23 cellular contexts compared by ENCODE assay signal in genomic region chr6:130886965-130887364, GRCh38. TPM values are rescaled to one million over a fixed set of nuclear protein-coding genes. Genes with fewer than 3 reads are reported as not detected.
DNase-seq lines count a peak whose midpoint lies in the region; ATAC-seq, FAIRE-seq and TF ChIP-seq lines count a peak whose summit lies in the region.
"Had no signal": no experiment of that assay in that cellular context is flagged by ENCODE, and none has a peak within 500 bp of the region (broad histone marks: within the 10 kb centered on the region; RNA-seq: fewer than 3 reads in every experiment).

No MANE protein-coding gene starts in this region.

- H2AK5ac ChIP-seq in IMR-90 (ENCODE audit: low read depth, low read length): no peak overlapping the region
- H2AK5ac ChIP-seq in H1 (ENCODE audit: low read depth, low read length): no peak overlapping the region

- no peak overlapping the region for H2BK5ac ChIP-seq in IMR-90 (ENCODE audit: low read depth, low read length, poor library complexity, severe bottlenecking)
- H2BK5ac ChIP-seq in H1 (ENCODE audit: low read depth, low read length): no peak overlapping the region

- no peak for TF ChIP-seq RAD21 in IMR-90 (IDR thresholded peaks at IDR 0.05; ENCODE audit: low read length)
- TF ChIP-seq RAD21 in K562 (CRISPR knock-in tag; conservative IDR thresholded peaks at IDR 0.05 in 1 of 2, IDR thresholded peaks at IDR 0.05 in 1 of 2): no peak
- TF ChIP-seq RAD21 in H1 (IDR thresholded peaks at IDR 0.05 in 1 of 2, conservative IDR thresholded peaks at IDR 0.05 in 1 of 2; ENCODE audit: low read depth in 2 of 2, low read length in 2 of 2): no peak

- peaks cover 6% of the 10 kb centered on the region for H3K4me1 ChIP-seq in IMR-90 (ENCODE audit: control insufficient read depth, insufficient read depth, low read length)
- no peaks in the 10 kb centered on the region for H3K4me1 ChIP-seq in K562 (replicated peaks in 1 of 2; ENCODE audit: control insufficient read depth in 2 of 2, insufficient read depth in 2 of 2, low read length in 2 of 2)
- no peaks in the 10 kb centered on the region for H3K4me1 ChIP-seq in H1 (replicated peaks in 1 of 4; ENCODE audit: control insufficient read depth in 3 of 4, insufficient read depth in 4 of 4, low read length in 3 of 4)
- no peaks in the 10 kb centered on the region for H3K4me1 ChIP-seq in right atrium auricular region
- H3K4me1 ChIP-seq: BE2C had no signal

- H3K23ac ChIP-seq in IMR-90 (ENCODE audit: low read depth, low read length): no peak overlapping the region
- H3K23ac ChIP-seq in H1 (ENCODE audit: insufficient read length): no peak overlapping the region

- no peak overlapping the region for H2BK20ac ChIP-seq in IMR-90 (ENCODE audit: low read depth, low read length)
- no peak overlapping the region for H2BK20ac ChIP-seq in H1 (ENCODE audit: low read length)

- H2BK15ac ChIP-seq in IMR-90 (ENCODE audit: low read depth, low read length) (no peak overlapping the region), H1 (ENCODE audit: low read length) (no peak overlapping the region)

- H3K9ac ChIP-seq in IMR-90 (ENCODE audit: low read depth, low read length): no peak overlapping the region
- no peak overlapping the region for H3K9ac ChIP-seq in K562 (ENCODE audit: insufficient read depth in 1 of 2, low read depth in 2 of 2, low read length in 2 of 2)
- H3K9ac ChIP-seq in H1 (replicated peaks in 1 of 4; ENCODE audit: extremely low read depth in 1 of 4, low read depth in 3 of 4, low read length in 3 of 4): no peak overlapping the region

- no peak overlapping the region; the same call in 1 of the 2 replicates for H3K4ac ChIP-seq in IMR-90 (ENCODE audit: low read depth, low read length)
- H3K4ac ChIP-seq in H1 (replicated peaks; ENCODE audit: insufficient read length, low read depth, low read length): no peak overlapping the region

- intact Hi-C loops in IMR-90 (cut with micrococcal nuclease): loop anchor here (10.0 kb wide), 2 partner anchors 368 to 708 kb away; no protein-coding TSS in a partner anchor
- intact Hi-C loops in K562 (cut with micrococcal nuclease): loop anchor here (5.0 kb wide), 1 partner anchor 1025 kb away; no protein-coding TSS in a partner anchor

- BruUV-seq in IMR-90 (replicated peaks; lab: Mats Ljungman, UMichigan) (no TSS peak), K562 (replicated peaks; lab: Mats Ljungman, UMichigan) (no TSS peak)

- WGBS in IMR-90 (ENCODE audit: extremely low coverage in 2 of 2, insufficient read length in 1 of 2), 2 experiments: 100% methylated on average over 1 of the region's 2 CpGs; no CpG with 5 or more reads in 1 of the 2 experiments
- WGBS in K562 (ENCODE audit: insufficient coverage, low coverage, missing lambda C conversion rate): 53% methylated on average over 2 of the region's 2 CpGs
- 92% methylated on average over 2 of the region's 2 CpGs; no CpG with 5 or more reads in 1 of the 2 experiments for WGBS in H1 (ENCODE audit: extremely low coverage in 1 of 2, insufficient coverage in 1 of 2, insufficient read length in 1 of 2, insufficient replicate concordance in 2 of 2, low coverage in 1 of 2, low lambda C conversion rate in 2 of 2, missing lambda C conversion rate in 1 of 2), 2 experiments

- no peaks in the 10 kb centered on the region for H3K9me3 ChIP-seq in IMR-90 (ENCODE audit: control insufficient read depth, insufficient read depth, low read length)
- no peaks in the 10 kb centered on the region for H3K9me3 ChIP-seq in K562 (replicated peaks; ENCODE audit: control insufficient read depth, insufficient read depth, low read depth, low read length)
- H3K9me3 ChIP-seq in H1 (ENCODE audit: insufficient read depth in 2 of 2, low read depth in 1 of 2, low read length in 1 of 2): no peaks in the 10 kb centered on the region
- no peaks in the 10 kb centered on the region for H3K9me3 ChIP-seq in right atrium auricular region
- H3K9me3 ChIP-seq: BE2C had no signal

- no peaks in the 10 kb centered on the region for H3K27me3 ChIP-seq in IMR-90 (ENCODE audit: control insufficient read depth, insufficient read depth, low read length)
- no peaks in the 10 kb centered on the region for H3K27me3 ChIP-seq in K562 (ENCODE audit: control insufficient read depth in 2 of 2, insufficient read depth in 2 of 2, low read length in 2 of 2)
- H3K27me3 ChIP-seq in H1 (replicated peaks in 1 of 4; ENCODE audit: control insufficient read depth in 3 of 4, extremely low read depth in 1 of 4, insufficient read depth in 3 of 4, low read length in 3 of 4): no peaks in the 10 kb centered on the region
- H3K27me3 ChIP-seq in right atrium auricular region: no peaks in the 10 kb centered on the region
- H3K27me3 ChIP-seq: BE2C had no signal

- H3K23me2 ChIP-seq in H1 (ENCODE audit: low read depth, low read length): no peaks in the 10 kb centered on the region

- CTCF ChIA-PET in IMR-90 (lab: Yijun Ruan, JAX): no interaction called here
- CTCF ChIA-PET in K562 (lab: Yijun Ruan, JAX; ENCODE audit: low intra/inter-chr PET ratio): interaction anchor here (1.5 kb wide), 1 partner anchor 742 kb away, joined by 5 read pairs; no protein-coding TSS in a partner anchor
- CTCF ChIA-PET in H1 (lab: Charles Lee; ENCODE audit: partially characterized antibody): interaction anchor here (0.7 to 1.5 kb wide), 5 partner anchors 10 to 705 kb away, joined by 3 to 4 read pairs (median 3); no protein-coding TSS in a partner anchor

- TF ChIP-seq POLR2A in IMR-90 (IDR thresholded peaks at IDR 0.05; ENCODE audit: low read depth, low read length) (no peak), K562 (conservative IDR thresholded peaks at IDR 0.05) (no peak), H1 (IDR thresholded peaks at IDR 0.05; ENCODE audit: control extremely low read depth in 1 of 2, low read depth in 2 of 2, low read length in 2 of 2) (no peak)

- H3K27ac ChIP-seq in IMR-90 (ENCODE audit: insufficient read depth, low read length) (no peak overlapping the region), K562 (ENCODE audit: extremely low read depth, low read depth, low read length) (no peak overlapping the region), H1 (ENCODE audit: low read depth, low read length) (no peak overlapping the region), temporal lobe (ENCODE audit: low read depth, low read length) (peak overlapping the region; percentile 82), right atrium auricular region (no peak overlapping the region)

- H3K4me3 ChIP-seq in IMR-90 (ENCODE audit: insufficient read depth, low read depth, low read length): no peak overlapping the region
- no peak overlapping the region for H3K4me3 ChIP-seq in K562
- no peak overlapping the region for H3K4me3 ChIP-seq in H1 (ENCODE audit: extremely low read depth in 1 of 4, insufficient read depth in 2 of 4, low read depth in 3 of 4, low read length in 4 of 4)
- H3K4me3 ChIP-seq in right atrium auricular region: no peak overlapping the region
- H3K4me3 ChIP-seq: GM23338 had no signal

- peaks cover 3% of the 10 kb centered on the region; the same call in 1 of the 2 replicates for H4K20me1 ChIP-seq in IMR-90 (ENCODE audit: insufficient read depth, low read length)
- H4K20me1 ChIP-seq in K562 (replicated peaks; ENCODE audit: control insufficient read depth, insufficient read depth, low read length): no peaks in the 10 kb centered on the region; the same call in 1 of the 2 replicates
- no peaks in the 10 kb centered on the region for H4K20me1 ChIP-seq in H1 (replicated peaks in 1 of 2; ENCODE audit: control insufficient read depth in 1 of 2, insufficient read depth in 2 of 2, low read length in 2 of 2)

- dilution Hi-C loops in IMR-90 (cut with HindIII; ENCODE audit: low sequenced_read_pairs, unreplicated experiment): no loop called here

- H3K56ac ChIP-seq in IMR-90 (ENCODE audit: extremely low read depth, insufficient read depth, low read length): no peak overlapping the region
- H3K56ac ChIP-seq in H1 (replicated peaks; ENCODE audit: insufficient read length, low read depth, low read length): no peak overlapping the region

- DNase-seq in IMR-90: no peak
- DNase-seq in K562 (ENCODE audit: extremely low read depth in 1 of 4, low spot score in 3 of 4): no peak
- DNase-seq in H1 (ENCODE audit: low read depth in 1 of 2, low spot score in 2 of 2): no peak
- DNase-seq in NCI-H2081 treated with DMSO at 0.1 percent for 48 hours (lab: John Stamatoyannopoulos, UW): no peak
- DNase-seq in right atrium auricular region (ENCODE audit: low spot score): no peak
- DNase-seq: ACHN; BE2C; CD4-positive, CD25-positive, alpha-beta regulatory T cell; CD8-positive, alpha-beta memory T cell; COR-L47; DMS 273 treated with DMSO at 0.1 percent for 48 hours; DMS53; DND-41; EL; H7; HFFc6 had no signal

- no peak for ATAC-seq in IMR-90 (ENCODE audit: low read depth)
- ATAC-seq in K562: no peak
- no peak for ATAC-seq in HG03095 (IDR thresholded peaks at IDR 0.05; ENCODE audit: unreplicated experiment)
- ATAC-seq: GM23338, HCT116 had no signal

- POLR2A ChIA-PET in IMR-90 (lab: Charles Lee; ENCODE audit: unreplicated experiment) (no interaction called here), K562 (lab: Yijun Ruan, JAX) (no interaction called here), H1 (lab: Charles Lee; ENCODE audit: partially characterized antibody) (no interaction called here)

- H3K36me3 ChIP-seq in IMR-90 (ENCODE audit: control insufficient read depth, insufficient read depth, low read length): peaks cover 18% of the 10 kb centered on the region
- no peaks in the 10 kb centered on the region for H3K36me3 ChIP-seq in K562 (ENCODE audit: control insufficient read depth, insufficient read depth, low read length)
- peaks cover 0 to 3% (median 0%) of the 10 kb centered on the region in 4 experiments; a peak in 2 of 8 replicates for H3K36me3 ChIP-seq in H1 (ENCODE audit: control insufficient read depth in 2 of 4, insufficient read depth in 4 of 4, low read length in 3 of 4)
- peaks cover 17% of the 10 kb centered on the region for H3K36me3 ChIP-seq in right atrium auricular region
- H3K36me3 ChIP-seq: BE2C had no signal

- no peak overlapping the region for H4K8ac ChIP-seq in IMR-90 (ENCODE audit: low read depth in 2 of 2, low read length in 2 of 2)
- no peak overlapping the region for H4K8ac ChIP-seq in H1 (ENCODE audit: extremely low read depth, insufficient read depth, low read length)

- TF ChIP-seq EP300 in K562 (IDR thresholded peaks at IDR 0.05; ENCODE audit: low read length): no peak
- TF ChIP-seq EP300 in H1 (IDR thresholded peaks at IDR 0.05; ENCODE audit: borderline replicate concordance in 1 of 2, low read depth in 2 of 2, low read length in 2 of 2): no peak

- H4K91ac ChIP-seq in IMR-90 (ENCODE audit: insufficient read depth, low read depth, low read length) (no peak overlapping the region), H1 (replicated peaks; ENCODE audit: insufficient read length, low read length) (no peak overlapping the region)

- no peak for FAIRE-seq in K562 (lab: Jason Lieb, UNC)
- FAIRE-seq in H1 (lab: Jason Lieb, UNC): no peak
- FAIRE-seq: GM12891 had no signal

- no peaks in the 10 kb centered on the region for H3K79me2 ChIP-seq in K562 (ENCODE audit: control insufficient read depth, insufficient read depth, low read length)
- no peaks in the 10 kb centered on the region for H3K79me2 ChIP-seq in H1 (ENCODE audit: control insufficient read depth in 1 of 2, insufficient read depth in 2 of 2, low read length in 2 of 2)

- H3K14ac ChIP-seq in IMR-90 (replicated peaks; ENCODE audit: low read depth, low read length) (no peak overlapping the region), H1 (ENCODE audit: insufficient read length) (no peak overlapping the region)

- no peak for TF ChIP-seq CTCF in IMR-90 (conservative IDR thresholded peaks at IDR 0.05; ENCODE audit: low read depth, low read length)
- TF ChIP-seq CTCF in K562 (IDR thresholded peaks at IDR 0.05 in 2 of 3, conservative IDR thresholded peaks at IDR 0.05 in 1 of 3; ENCODE audit: insufficient read depth in 2 of 3, low read depth in 1 of 3, low read length in 3 of 3): no peak
- TF ChIP-seq CTCF in H1 (IDR thresholded peaks at IDR 0.05; ENCODE audit: control extremely low read depth in 1 of 3, insufficient read depth in 1 of 3, low read depth in 1 of 3, low read length in 3 of 3): no peak
- TF ChIP-seq CTCF in right atrium auricular region (IDR thresholded peaks at IDR 0.05): no peak

- H2AK9ac ChIP-seq in IMR-90 (replicated peaks; ENCODE audit: low read depth, low read length, poor library complexity): no peak overlapping the region

- no peak overlapping the region for H4K5ac ChIP-seq in IMR-90 (ENCODE audit: low read depth, low read length)
- no peak overlapping the region for H4K5ac ChIP-seq in H1 (ENCODE audit: insufficient read length, low read depth, low read length)

- H3K79me1 ChIP-seq in IMR-90 (ENCODE audit: low read depth in 1 of 2, low read length in 2 of 2) (peaks cover 5 to 24% of the 10 kb centered on the region in 2 experiments; a peak in 3 of 4 replicates), H1 (ENCODE audit: low read depth, low read length) (no peaks in the 10 kb centered on the region)

- H2BK120ac ChIP-seq in IMR-90 (ENCODE audit: low read depth, low read length) (peak overlapping the region; percentile 47), H1 (replicated peaks; ENCODE audit: low read depth, low read length) (no peak overlapping the region)

- in situ Hi-C loops in IMR-90 (cut with MboI; ENCODE audit: low sequenced_read_pairs): loop anchor here (10.0 kb wide), 2 partner anchors 288 to 648 kb away; no protein-coding TSS in a partner anchor
- in situ Hi-C loops in K562 (cut with MboI): loop anchor here (10.0 to 25.0 kb wide), 2 partner anchors 228 to 650 kb away; no protein-coding TSS in a partner anchor

- no peak overlapping the region for H3K4me2 ChIP-seq in IMR-90 (ENCODE audit: low read depth, low read length)
- no peak overlapping the region for H3K4me2 ChIP-seq in K562 (ENCODE audit: insufficient read depth, low read length)
- no peak overlapping the region for H3K4me2 ChIP-seq in H1 (ENCODE audit: insufficient read depth in 1 of 2, low read depth in 2 of 2, low read length in 2 of 2)
- H3K4me2 ChIP-seq: GM23338 had no signal

- H3K9me1 ChIP-seq in IMR-90 (ENCODE audit: insufficient read depth, low read length) (peaks cover 5% of the 10 kb centered on the region; the same call in 1 of the 2 replicates), K562 (ENCODE audit: control insufficient read depth, insufficient read depth, low read length) (no peaks in the 10 kb centered on the region)

- no peak overlapping the region for H3K18ac ChIP-seq in IMR-90 (ENCODE audit: low read depth, low read length)
- H3K18ac ChIP-seq in H1 (ENCODE audit: extremely low read depth, low read length): no peak overlapping the region

- no peak overlapping the region for H2BK12ac ChIP-seq in H1 (ENCODE audit: low read depth, low read length)

- no peak overlapping the region for H2AFZ ChIP-seq in IMR-90 (replicated peaks; ENCODE audit: low read length, poor library complexity)
- no peak overlapping the region for H2AFZ ChIP-seq in K562 (ENCODE audit: low read depth, low read length)
- no peak overlapping the region for H2AFZ ChIP-seq in H1 (ENCODE audit: low read length)
- H2AFZ ChIP-seq: GM23338 had no signal

RNA-seq across cellular contexts. Expression of gene SMLR1, which starts 59.8 kb away (rescaled TPM):
- not detected in 2 replicates for total RNA-seq in IMR-90 (2012; rRNA removed)
- polyA plus RNA-seq in IMR-90 (2012; rRNA removed): not detected in 2 replicates
- not detected in 2 replicates for polyA plus RNA-seq in IMR-90 (2012; cell fraction: cytosol; rRNA removed)
- not detected in 2 replicates for polyA plus RNA-seq in IMR-90 (2012; cell fraction: nucleus; rRNA removed; ENCODE audit: low replicate concordance)
- not detected in 2 replicates for total RNA-seq in K562 (2011; cell fraction: chromatin; rRNA removed; ENCODE audit: low replicate concordance)
- not detected in 2 replicates for total RNA-seq in K562 (2011; cell fraction: nucleolus; rRNA removed)
- not detected in 2 replicates for total RNA-seq in K562 (2011; cell fraction: nucleoplasm; rRNA removed)
- not detected in 2 replicates for total RNA-seq in K562 (2014; rRNA removed)
- total RNA-seq in K562 (2014; rRNA removed; fragmentation: Illumina TruSeq; extraction: Trizol): not detected in 2 replicates
- not detected in 2 replicates for total RNA-seq in K562 (2015; rRNA removed; fragmentation: Illumina TruSeq; extraction: Trizol)
- 0.07 TPM in 1 of 2 replicates, not detected in the other for total RNA-seq in K562 (2021)
- polyA plus RNA-seq in K562 (2011; rRNA removed): not detected in 2 replicates
- not detected in 2 replicates for polyA plus RNA-seq in K562 (2011; cell fraction: cytosol; rRNA removed)
- not detected in 2 replicates for polyA plus RNA-seq in K562 (2011; cell fraction: nucleus; rRNA removed)
- not detected in 2 replicates for polyA plus RNA-seq in K562 (2012)
- not detected in 2 replicates for polyA plus RNA-seq in K562 (2014; fragmentation: Illumina TruSeq; extraction: Trizol)
- polyA plus RNA-seq in K562 (2014; fragmentation: Nextera tagmentation; extraction: Ambion mirVana): not detected
- polyA plus RNA-seq in K562 (2014; rRNA removed): not detected in 2 replicates
- polyA minus RNA-seq in K562 (2011; rRNA and poly(A)+ RNA removed): not detected in 2 replicates
- not detected in 2 replicates for polyA minus RNA-seq in K562 (2011; cell fraction: cytosol; rRNA and poly(A)+ RNA removed)
- polyA minus RNA-seq in K562 (2011; cell fraction: nucleus; rRNA and poly(A)+ RNA removed): not detected in 2 replicates
- not detected in 2 replicates for total RNA-seq in H1 (2021; fragmentation: NEBNext Ultra II Directional; extraction: Animal tissue kit (Norgen Biotek cat#: 25700))
- polyA plus RNA-seq in H1 (2011; rRNA removed): not detected in 2 replicates
- not detected for polyA plus RNA-seq in H1 (2011; cell fraction: cytosol; rRNA removed)
- not detected for polyA plus RNA-seq in H1 (2011; cell fraction: nucleus; rRNA removed)
- not detected in 4 replicates for polyA plus RNA-seq in H1 (2012, experiment 1 of 2)
- polyA plus RNA-seq in H1 (2012, experiment 2 of 2): not detected
- polyA plus RNA-seq in H1 (2013, experiment 1 of 2): not detected
- polyA plus RNA-seq in H1 (2013, experiment 2 of 2): not detected
- polyA minus RNA-seq in H1 (2011; rRNA and poly(A)+ RNA removed): not detected in 2 replicates
- polyA minus RNA-seq in H1 (2011; cell fraction: cytosol; rRNA and poly(A)+ RNA removed): not detected
- polyA minus RNA-seq in H1 (2011; cell fraction: nucleus; rRNA and poly(A)+ RNA removed): not detected
- total RNA-seq in temporal lobe: not detected
- total RNA-seq in right atrium auricular region: not detected
- total RNA-seq: A172; CD4-positive, CD25-positive, alpha-beta regulatory T cell; CD8-positive, alpha-beta memory T cell; G401; GM23338; H7; HFFc6 had no signal
- polyA plus RNA-seq: CD4-positive, CD25-positive, alpha-beta regulatory T cell; CD8-positive, alpha-beta memory T cell; GM23338 had no signal
